Comparison of ENCODE assay signal across 2 cellular contexts in the genomic region with DNA sequence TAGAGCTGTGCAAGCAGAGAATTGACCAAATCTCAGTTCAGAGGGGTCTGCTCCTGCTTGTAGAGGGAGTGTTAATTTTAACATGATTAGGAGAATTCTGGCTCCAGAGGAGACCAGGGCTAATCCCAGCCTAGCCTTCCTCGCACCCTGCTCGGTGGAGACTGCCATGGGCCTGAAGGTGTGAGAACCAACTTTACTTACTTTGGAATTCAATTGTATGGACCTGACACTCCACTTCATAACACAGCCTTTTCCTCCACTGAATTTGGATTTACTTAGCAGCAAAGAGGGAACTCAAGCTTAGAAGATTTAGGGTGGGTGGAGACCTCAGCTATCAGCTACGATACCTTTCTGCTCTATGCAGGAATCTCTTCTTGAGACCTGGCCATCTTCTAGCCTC.
TF ChIP-seq lines count a peak whose summit lies in the region.

No MANE protein-coding gene starts in this region.

TF ChIP-seq in SK-N-SH, 30 proteins besides CTCF, POLR2A, EP300 and RAD21 (continued from another document):
- no peak for TF ChIP-seq NFIC (IDR thresholded peaks at IDR 0.05; ENCODE audit: borderline replicate concordance)
- TF ChIP-seq PBX3 (IDR thresholded peaks at IDR 0.05): no peak
- no peak for TF ChIP-seq JUND (IDR thresholded peaks at IDR 0.05)
- no peak for TF ChIP-seq ELF1 (IDR thresholded peaks at IDR 0.05)

TF ChIP-seq in SK-N-SH treated with all-trans-retinoic acid at 6 μM for 48 hours, 23 proteins besides CTCF, POLR2A, EP300 and RAD21 (continued from another document):
- TF ChIP-seq POU6F1 (CRISPR knock-in tag; IDR thresholded peaks at IDR 0.05; ENCODE audit: borderline replicate concordance, low read depth) (no peak), RARB (CRISPR knock-in tag; IDR thresholded peaks at IDR 0.05) (no peak), ZNF8 (CRISPR knock-in tag; IDR thresholded peaks at IDR 0.05) (no peak), TOX (CRISPR knock-in tag; IDR thresholded peaks at IDR 0.05; ENCODE audit: borderline replicate concordance) (no peak), BACH2 (CRISPR knock-in tag; IDR thresholded peaks at IDR 0.05; ENCODE audit: borderline replicate concordance) (no peak), ZNF70 (CRISPR knock-in tag; IDR thresholded peaks at IDR 0.05) (no peak), ZNF565 (CRISPR knock-in tag; conservative IDR thresholded peaks at IDR 0.05; ENCODE audit: low read depth) (no peak), SNAI2 (CRISPR knock-in tag; IDR thresholded peaks at IDR 0.05) (no peak), ESRRG (CRISPR knock-in tag; IDR thresholded peaks at IDR 0.05) (no peak), GLIS3 (CRISPR knock-in tag; IDR thresholded peaks at IDR 0.05) (no peak), TCF4 (CRISPR knock-in tag; IDR thresholded peaks at IDR 0.05; ENCODE audit: borderline replicate concordance) (no peak), ARNTL (CRISPR knock-in tag; IDR thresholded peaks at IDR 0.05; ENCODE audit: borderline replicate concordance, low read depth) (no peak)
- TF ChIP-seq, protein P1, sequence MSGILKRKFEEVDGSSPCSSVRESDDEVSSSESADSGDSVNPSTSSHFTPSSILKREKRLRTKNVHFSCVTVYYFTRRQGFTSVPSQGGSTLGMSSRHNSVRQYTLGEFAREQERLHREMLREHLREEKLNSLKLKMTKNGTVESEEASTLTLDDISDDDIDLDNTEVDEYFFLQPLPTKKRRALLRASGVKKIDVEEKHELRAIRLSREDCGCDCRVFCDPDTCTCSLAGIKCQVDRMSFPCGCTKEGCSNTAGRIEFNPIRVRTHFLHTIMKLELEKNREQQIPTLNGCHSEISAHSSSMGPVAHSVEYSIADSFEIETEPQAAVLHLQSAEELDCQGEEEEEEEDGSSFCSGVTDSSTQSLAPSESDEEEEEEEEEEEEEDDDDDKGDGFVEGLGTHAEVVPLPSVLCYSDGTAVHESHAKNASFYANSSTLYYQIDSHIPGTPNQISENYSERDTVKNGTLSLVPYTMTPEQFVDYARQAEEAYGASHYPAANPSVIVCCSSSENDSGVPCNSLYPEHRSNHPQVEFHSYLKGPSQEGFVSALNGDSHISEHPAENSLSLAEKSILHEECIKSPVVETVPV (CRISPR knock-in tag; IDR thresholded peaks at IDR 0.05): no peak
